9 cellular contexts compared by ENCODE assay signal in the genomic region with DNA sequence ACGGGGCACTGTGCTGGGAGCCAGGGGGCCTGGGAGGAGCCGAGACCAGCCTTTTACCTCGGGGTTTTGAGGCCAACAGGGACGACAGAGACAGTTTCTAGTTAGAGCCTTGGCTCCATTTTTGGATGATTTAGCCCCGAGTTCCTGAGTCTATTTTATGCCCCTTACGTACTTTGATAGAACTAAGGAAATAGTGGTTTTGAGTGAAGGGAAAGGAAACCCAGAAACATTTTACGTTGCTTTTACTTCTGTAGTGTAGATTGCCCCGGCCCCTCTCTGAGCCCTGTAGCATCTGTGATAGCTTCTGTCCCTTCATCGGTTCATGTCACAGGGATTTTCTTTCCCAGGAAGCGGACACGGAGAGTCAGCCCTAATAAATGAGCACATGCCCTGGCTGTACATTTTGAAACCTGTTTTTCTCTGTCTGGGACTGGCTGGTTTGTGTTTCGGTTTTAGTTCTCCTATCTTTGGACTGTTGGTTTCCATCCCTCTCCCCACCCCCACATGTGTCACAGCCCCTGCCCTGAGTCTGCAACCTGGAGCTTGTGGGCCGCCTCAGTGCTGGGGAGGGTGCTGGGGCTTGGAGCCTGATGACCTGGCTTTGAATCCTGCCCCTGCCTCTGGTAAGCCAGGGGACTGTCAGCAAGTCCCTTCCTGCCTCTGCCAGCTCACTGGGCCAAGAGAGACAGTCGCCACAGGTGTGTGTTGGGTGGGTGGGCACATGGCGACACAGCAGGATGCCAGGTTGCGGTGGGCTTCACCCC. TPM values are rescaled to one million over a fixed set of nuclear protein-coding genes. Genes with fewer than 3 reads are reported as not detected.
A peak's percentile ranks its signal among the peaks of the same experiment; 100 is the strongest.
DNase-seq lines count a peak whose midpoint lies in the region; ATAC-seq and TF ChIP-seq lines count a peak whose summit lies in the region.
"Had no signal": no experiment of that assay in that cellular context is flagged by ENCODE, and none has a peak within 500 bp of the region (broad histone marks: within the 10 kb centered on the region; RNA-seq: fewer than 3 reads in every experiment).

No MANE protein-coding gene starts in this region.

- no peak for TF ChIP-seq POLR2A in breast epithelium (IDR thresholded peaks at IDR 0.05)
- no peak for TF ChIP-seq POLR2A in right lobe of liver (IDR thresholded peaks at IDR 0.05)

- POLR2A ChIA-PET in MCF 10A (lab: Yijun Ruan, JAX), result no interaction called here

- ATAC-seq in right lobe of liver, result peak; percentile 46 to 66 (median 48)

- H3K36me3 ChIP-seq in breast epithelium, result peaks cover 6% of the 10 kb centered on the region
- peaks cover 0 to 12% (median 0%) of the 10 kb centered on the region in 4 donors for H3K36me3 ChIP-seq in right lobe of liver

- H3K9me3 ChIP-seq in breast epithelium, result no peaks in the 10 kb centered on the region
- H3K9me3 ChIP-seq in right lobe of liver, result no peaks in the 10 kb centered on the region
- H3K9me3 ChIP-seq: A549 had no signal

- no peak for TF ChIP-seq CTCF in breast epithelium (IDR thresholded peaks at IDR 0.05)
- TF ChIP-seq CTCF in MCF 10A (IDR thresholded peaks at IDR 0.05; ENCODE audit: unreplicated experiment), result no peak
- TF ChIP-seq CTCF in HL-60 (IDR thresholded peaks at IDR 0.05; ENCODE audit: insufficient read depth, low read length), result no peak
- TF ChIP-seq CTCF in right lobe of liver (IDR thresholded peaks at IDR 0.05), result no peak

- H3K27ac Mint-ChIP-seq in MCF 10A (ENCODE audit: low read depth, unreplicated experiment), result no peak overlapping the region

- H3K4me1 ChIP-seq in breast epithelium (no peaks in the 10 kb centered on the region), right lobe of liver (no peaks in the 10 kb centered on the region)

- H3K27me3 ChIP-seq in breast epithelium (no peaks in the 10 kb centered on the region), HL-60 (ENCODE audit: insufficient read depth, poor library complexity, severe bottlenecking) (no peaks in the 10 kb centered on the region), right lobe of liver (no peaks in the 10 kb centered on the region)

- H3K4me3 ChIP-seq in breast epithelium, result no peak overlapping the region
- no peak overlapping the region for H3K4me3 ChIP-seq in HL-60 (replicated peaks; ENCODE audit: insufficient read depth, low read length)
- H3K4me3 ChIP-seq in right lobe of liver, result no peak overlapping the region
- H3K4me3 ChIP-seq: A549 had no signal

- peaks cover 6% of the 10 kb centered on the region for H3K4me1 Mint-ChIP-seq in MCF 10A (ENCODE audit: insufficient read depth, unreplicated experiment)

- intact Hi-C loops in breast epithelium (cut with DNase I; ENCODE audit: low total_unique reads) (no loop called here), MCF 10A (cut with micrococcal nuclease) (no loop called here), right lobe of liver (cut with DNase I) (no loop called here)

- CTCF ChIA-PET in MCF 10A (lab: Yijun Ruan, JAX), result no interaction called here

- H3K36me3 Mint-ChIP-seq in MCF 10A (ENCODE audit: insufficient read depth, unreplicated experiment), result peaks cover 50% of the 10 kb centered on the region

- H3K9me3 Mint-ChIP-seq in MCF 10A (ENCODE audit: unreplicated experiment), result no peaks in the 10 kb centered on the region

- no peaks in the 10 kb centered on the region for H3K27me3 Mint-ChIP-seq in MCF 10A (ENCODE audit: insufficient read depth, unreplicated experiment)

- 54% methylated on average over 13 of the region's 16 CpGs for WGBS in right lobe of liver (ENCODE audit: insufficient coverage, low coverage, low lambda C conversion rate, missing lambda C conversion rate)

- H3K27ac ChIP-seq in breast epithelium (peak overlapping the region; percentile 40 to 58), HL-60 (replicated peaks) (peak overlapping the region; percentile 95), right lobe of liver (peak overlapping the region; percentile 31 to 65 (median 55))
- H3K27ac ChIP-seq: A549 had no signal

- BruUV-seq in MCF 10A (replicated peaks; lab: Mats Ljungman, UMichigan), result no TSS peak

- H3K4me3 Mint-ChIP-seq in MCF 10A (ENCODE audit: unreplicated experiment), result no peak overlapping the region

- no peak for DNase-seq in breast epithelium (ENCODE audit: low spot score in 2 of 2)
- DNase-seq in MCF 10A (ENCODE audit: unreplicated experiment), result no peak
- peak; percentile 60 to 86 for DNase-seq in HL-60 (ENCODE audit: low read depth in 1 of 2, low spot score in 1 of 2)
- DNase-seq in activated T-cell treated with anti-CD3 and anti-CD28 coated beads for 24 hours (ENCODE audit: low read depth), result peak; percentile 71
- DNase-seq in right lobe of liver, result peak in 1 of 3 donors; percentile 68
- DNase-seq in stimulated activated naive CD4-positive, alpha-beta T cell (lab: John Stamatoyannopoulos, UW), result peak; percentile 40 to 85 (median 62)
- no peak for DNase-seq in COLO829 (ENCODE audit: low spot score)
- no peak for DNase-seq in HuH-7.5 (ENCODE audit: low spot score)

RNA-seq across cellular contexts. Expression of a gene that starts 6.9 kb away (rescaled TPM):
- total RNA-seq in breast epithelium (10 to 100 TPM in 2 of 3 donors, 1 to 10 TPM in 1; 8.3 to 24.9 (median 18.1) TPM), MCF 10A (2022) (9.1 and 15.4 TPM in 2 replicates), right lobe of liver (1 to 10 TPM; 1.2 to 4.2 (median 2.6) TPM)

RNA-seq across cellular contexts. Expression of a gene that starts 30.3 kb away (rescaled TPM):
- 10 to 100 TPM; 17.3 to 30.5 (median 29.7) TPM for total RNA-seq in breast epithelium
- 32.7 and 36.8 TPM in 2 replicates for total RNA-seq in MCF 10A (2022)
- total RNA-seq in right lobe of liver, result 1 to 10 TPM; 6.1 to 9.8 (median 8.9) TPM

RNA-seq across cellular contexts. Expression of a gene that starts 38.2 kb away (rescaled TPM):
- 10 to 100 TPM; 15.1 to 28.5 (median 17.8) TPM for total RNA-seq in breast epithelium
- 5.9 and 10.3 TPM in 2 replicates for total RNA-seq in MCF 10A (2022)
- total RNA-seq in right lobe of liver, result 10 to 100 TPM in 1 of 6 experiments, 1 to 10 TPM in 5; 3.7 to 11.7 (median 5.6) TPM

RNA-seq across cellular contexts. Expression of a gene that starts 38.3 kb away (rescaled TPM):
- total RNA-seq in breast epithelium, result 10 to 100 TPM in 2 of 3 donors, 1 to 10 TPM in 1; 7.4 to 20.6 (median 11.6) TPM
- total RNA-seq in MCF 10A (2022), result 15.6 and 18.9 TPM in 2 replicates
- total RNA-seq in right lobe of liver, result 10 to 100 TPM in 4 of 6 experiments, 1 to 10 TPM in 2; 8.3 to 15.5 (median 12.9) TPM

RNA-seq across cellular contexts. Expression of a gene that starts 52.3 kb away (rescaled TPM):
- total RNA-seq in breast epithelium, result 10 to 100 TPM; 14.3 to 24.2 (median 22.3) TPM
- 50.0 and 51.4 TPM in 2 replicates for total RNA-seq in MCF 10A (2022)
- 10 to 100 TPM; 18.8 to 27.1 (median 20.3) TPM for total RNA-seq in right lobe of liver

Comparison
In these comparisons a context has a peak if more than half of its experiments do, and no peak if none do; other contexts are left out.
1. DNase-seq: peak in HL-60 (2 of 2), activated T-cell treated with anti-CD3 and anti-CD28 coated beads for 24 hours (single experiment) and stimulated activated naive CD4-positive, alpha-beta T cell (6 of 6); none in breast epithelium (0 of 2), MCF 10A (single experiment), COLO829 (single experiment) and HuH-7.5 (single experiment).
2. Peak in every context shown above with its lines, with median percentiles within 50 percentile points of each other: H3K27ac ChIP-seq.